1 cellular context compared by ENCODE assay signal in the genomic region with DNA sequence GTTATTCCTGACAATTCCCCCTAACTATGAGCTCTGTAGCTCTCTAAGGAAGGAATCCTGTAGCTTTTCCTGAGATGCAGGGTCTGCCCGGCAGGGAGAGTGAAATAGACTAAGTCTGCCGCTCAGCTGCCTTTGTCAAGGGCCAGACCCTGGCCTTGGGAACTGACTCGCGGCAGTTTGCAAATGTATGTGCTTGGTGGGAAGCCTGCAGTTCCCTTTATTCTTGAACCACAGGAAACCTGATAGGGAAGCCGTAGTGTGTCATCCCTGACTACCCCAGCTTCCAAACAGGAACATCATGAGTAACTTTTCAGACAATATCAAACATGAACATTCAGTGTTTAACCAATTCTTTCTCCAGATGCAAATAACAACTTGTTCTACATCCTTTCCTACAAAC.
TF ChIP-seq lines count a peak whose summit lies in the region.

No MANE protein-coding gene starts in this region.

TF ChIP-seq in H1, 55 proteins besides CTCF, POLR2A, EP300 and RAD21 (continued from another document):
- TF ChIP-seq HDAC2 (IDR thresholded peaks at IDR 0.05; ENCODE audit: borderline replicate concordance in 1 of 2, low read depth in 2 of 2, low read length in 2 of 2) (0 out of 4 replicates have a peak, but pooled peaks of 1 of the 2 experiments have one; percentile 63), TEAD4 (IDR thresholded peaks at IDR 0.05; ENCODE audit: low read depth, low read length) (no peak)
